In genomic region chr4:169200361-169201030, GRCh38 we compare ENCODE assay signal across 1 cellular context.
TF ChIP-seq lines count a peak whose summit lies in the region.

No MANE protein-coding gene starts in this region.

TF ChIP-seq in GM23338, 12 proteins besides CTCF, POLR2A, EP300 and RAD21 (continued from another document):
- TF ChIP-seq ZNF462 (CRISPR knock-in tag; IDR thresholded peaks at IDR 0.05) (no peak), STAT1 (IDR thresholded peaks at IDR 0.05; ENCODE audit: unreplicated experiment) (no peak), POLR2AphosphoS5 (IDR thresholded peaks at IDR 0.05; ENCODE audit: low read depth) (no peak), NANOG (IDR thresholded peaks at IDR 0.05; ENCODE audit: borderline replicate concordance) (no peak)
